ENCODE assay signal across 16 cellular contexts in the genomic region with DNA sequence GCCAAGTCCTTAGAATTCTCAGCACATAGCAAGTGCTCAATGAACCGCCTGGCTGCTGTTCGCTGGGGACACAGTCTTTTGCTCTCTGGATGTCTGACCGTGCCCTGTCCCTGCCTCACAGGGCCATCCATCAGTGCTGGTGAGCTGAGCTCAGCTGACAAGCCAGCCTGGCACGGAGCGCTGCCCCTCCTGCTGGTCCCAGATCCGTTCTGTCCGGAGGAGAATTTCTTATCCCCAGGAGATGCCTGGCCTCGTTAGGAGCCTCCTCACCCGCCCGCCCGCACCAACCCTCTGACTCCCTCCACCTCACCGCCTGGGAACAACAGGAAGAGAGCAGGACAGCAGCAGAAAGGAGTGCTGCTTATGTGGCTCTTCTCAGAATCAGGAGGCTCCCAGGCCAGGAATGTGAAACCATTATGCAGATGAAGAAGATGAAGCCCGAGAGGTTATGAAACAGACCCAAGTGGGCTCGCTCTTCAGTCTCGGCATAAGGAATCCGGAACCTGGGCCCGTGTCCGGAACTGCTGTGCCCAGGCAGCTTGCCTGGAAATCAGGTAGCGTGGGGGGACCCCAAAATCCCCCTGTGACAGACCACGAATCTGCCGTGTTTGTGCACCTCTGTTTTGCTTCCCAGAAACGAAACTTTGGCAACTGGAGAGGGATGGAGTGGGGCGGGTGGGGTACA. TPM values are rescaled to one million over a fixed set of nuclear protein-coding genes. Genes with fewer than 3 reads are reported as not detected.
DNase-seq lines count a peak whose midpoint lies in the region; TF ChIP-seq lines count a peak whose summit lies in the region.
"Had no signal": no experiment of that assay in that cellular context is flagged by ENCODE, and none has a peak within 500 bp of the region (broad histone marks: within the 10 kb centered on the region; RNA-seq: fewer than 3 reads in every experiment).

No MANE protein-coding gene starts in this region.

- H3K27me3 Mint-ChIP-seq in T-helper 1 cell treated with Interleukin-12 subunit alpha and Interleukin-12 subunit beta and Interleukin-4 antibody, amounts not matched to agents 30 μg/mL and 1 μg/mL, for 36 hours (ENCODE audit: low read depth), result no peaks in the 10 kb centered on the region
- no peaks in the 10 kb centered on the region for H3K27me3 Mint-ChIP-seq in activated T-cell treated with anti-CD3 and anti-CD28 coated beads, Interleukin-2, amount 50 U/mL, for 24 hours
- H3K27me3 Mint-ChIP-seq: stimulated activated naive B cell treated with anti-CD40 and anti-IgM and Interleukin-4, amounts not matched to agents 10 μg/mL and 1 μg/mL and 100 μg/mL, for 72 hours had no signal

- no peaks in the 10 kb centered on the region for H3K9me3 ChIP-seq in testis

- H3K9me3 Mint-ChIP-seq in T-helper 1 cell treated with Interleukin-12 subunit alpha and Interleukin-12 subunit beta and Interleukin-4 antibody, amounts not matched to agents 30 μg/mL and 1 μg/mL, for 36 hours, result no peaks in the 10 kb centered on the region
- H3K9me3 Mint-ChIP-seq in activated T-cell treated with anti-CD3 and anti-CD28 coated beads, Interleukin-2, amount 50 U/mL, for 24 hours, result no peaks in the 10 kb centered on the region
- H3K9me3 Mint-ChIP-seq: naive thymus-derived CD4-positive, alpha-beta T cell; stimulated activated naive B cell treated with anti-CD40 and anti-IgM and Interleukin-4, amounts not matched to agents 10 μg/mL and 1 μg/mL and 100 μg/mL, for 72 hours had no signal

- intact Hi-C loops in testis (cut with DNase I; ENCODE audit: low total_unique reads), result no loop called here

- H3K27ac ChIP-seq in testis, result peak overlapping the region; percentile 50 to 77
- H3K27ac ChIP-seq: 22Rv1 had no signal

- peak overlapping the region; percentile 5 for H3K27ac Mint-ChIP-seq in T-helper 1 cell treated with Interleukin-12 subunit alpha and Interleukin-12 subunit beta and Interleukin-4 antibody, amounts not matched to agents 30 μg/mL and 1 μg/mL, for 36 hours
- no peak overlapping the region for H3K27ac Mint-ChIP-seq in activated T-cell treated with anti-CD3 and anti-CD28 coated beads, Interleukin-2, amount 50 U/mL, for 24 hours
- H3K27ac Mint-ChIP-seq: stimulated activated naive B cell treated with anti-CD40 and anti-IgM and Interleukin-4, amounts not matched to agents 10 μg/mL and 1 μg/mL and 100 μg/mL, for 72 hours had no signal

- no peak overlapping the region for H3K4me3 Mint-ChIP-seq in T-helper 1 cell treated with Interleukin-12 subunit alpha and Interleukin-12 subunit beta and Interleukin-4 antibody, amounts not matched to agents 30 μg/mL and 1 μg/mL, for 36 hours
- no peak overlapping the region for H3K4me3 Mint-ChIP-seq in activated T-cell treated with anti-CD3 and anti-CD28 coated beads, Interleukin-2, amount 50 U/mL, for 24 hours
- H3K4me3 Mint-ChIP-seq: stimulated activated naive B cell treated with anti-CD40 and anti-IgM and Interleukin-4, amounts not matched to agents 10 μg/mL and 1 μg/mL and 100 μg/mL, for 72 hours had no signal

- no peaks in the 10 kb centered on the region for H3K36me3 Mint-ChIP-seq in T-helper 1 cell treated with Interleukin-12 subunit alpha and Interleukin-12 subunit beta and Interleukin-4 antibody, amounts not matched to agents 30 μg/mL and 1 μg/mL, for 36 hours (ENCODE audit: low read depth)
- no peaks in the 10 kb centered on the region for H3K36me3 Mint-ChIP-seq in activated T-cell treated with anti-CD3 and anti-CD28 coated beads, Interleukin-2, amount 50 U/mL, for 24 hours (ENCODE audit: low read depth)
- H3K36me3 Mint-ChIP-seq: stimulated activated naive B cell treated with anti-CD40 and anti-IgM and Interleukin-4, amounts not matched to agents 10 μg/mL and 1 μg/mL and 100 μg/mL, for 72 hours had no signal

- peaks cover 14% of the 10 kb centered on the region for H3K4me1 ChIP-seq in testis

- no peak for TF ChIP-seq POLR2A in testis (IDR thresholded peaks at IDR 0.05)

- WGBS in testis, 2 donors, result 65 to 76% methylated on average over 17 to 23 of the region's 23 CpGs

- TF ChIP-seq CTCF in testis (IDR thresholded peaks at IDR 0.05), result no peak

- DNase-seq in T-helper 1 cell (no peak), astrocyte of the hippocampus (ENCODE audit: low read depth, low spot score) (peak; percentile 75), islet precursor cell (peak; percentile 97), testis (peak; percentile 41), LoVo (ENCODE audit: low spot score) (no peak), NCI-H82 treated with DMSO at 0.1 percent for 48 hours (lab: John Stamatoyannopoulos, UW; ENCODE audit: unreplicated experiment) (no peak)
- no peak for DNase-seq in activated T-cell treated with anti-CD3 and anti-CD28 coated beads, Interleukin-2, amount 50 U/mL, for 24 hours
- DNase-seq: activated CD4-positive, alpha-beta T cell treated with anti-CD3 and anti-CD28 coated beads, Interleukin-2, amount 50 U/mL, for 4 hours; KG1; left colon; naive thymus-derived CD4-positive, alpha-beta T cell; NCI-H146; NCI-H446; stimulated activated naive B cell treated with anti-CD40 and anti-IgM and Interleukin-4, amounts not matched to agents 10 μg/mL and 1 μg/mL and 100 μg/mL, for 72 hours had no signal

- H3K36me3 ChIP-seq in testis (ENCODE audit: low read depth, missing control alignments), result no peaks in the 10 kb centered on the region

- H3K4me3 ChIP-seq in testis, result no peak overlapping the region

- H3K4me1 Mint-ChIP-seq in T-helper 1 cell treated with Interleukin-12 subunit alpha and Interleukin-12 subunit beta and Interleukin-4 antibody, amounts not matched to agents 30 μg/mL and 1 μg/mL, for 36 hours (ENCODE audit: low read depth), result peaks cover 36% of the 10 kb centered on the region
- H3K4me1 Mint-ChIP-seq in activated T-cell treated with anti-CD3 and anti-CD28 coated beads, Interleukin-2, amount 50 U/mL, for 24 hours (ENCODE audit: low read depth), result peaks cover 24% of the 10 kb centered on the region

- no peaks in the 10 kb centered on the region for H3K27me3 ChIP-seq in testis

RNA-seq across cellular contexts. Expression of a gene that starts 28.8 kb away (rescaled TPM):
- 10 to 100 TPM; 26.7 to 30.6 TPM for total RNA-seq in testis
- polyA plus RNA-seq in testis (ENCODE audit: insufficient read depth, low read depth, low replicate concordance), result 21.5 TPM

RNA-seq across cellular contexts. Expression of a gene that starts 35.3 kb away (rescaled TPM):
- total RNA-seq in testis, result over 10,000 TPM in 1 of 2 donors, 1,000 to 10,000 TPM in 1; 7,819 to 32,936 TPM
- polyA plus RNA-seq in testis (ENCODE audit: insufficient read depth, low read depth, low replicate concordance), result 15,171 TPM
- total RNA-seq: left colon; naive thymus-derived CD4-positive, alpha-beta T cell had no signal
- polyA plus RNA-seq: naive thymus-derived CD4-positive, alpha-beta T cell had no signal

RNA-seq across cellular contexts. Expression of a gene that starts 40.2 kb away (rescaled TPM):
- total RNA-seq in testis, result over 10,000 TPM in 1 of 2 donors, 1,000 to 10,000 TPM in 1; 3,179 to 16,461 TPM
- 12,441 TPM for polyA plus RNA-seq in testis (ENCODE audit: insufficient read depth, low read depth, low replicate concordance)
- total RNA-seq: left colon; naive thymus-derived CD4-positive, alpha-beta T cell had no signal
- polyA plus RNA-seq: naive thymus-derived CD4-positive, alpha-beta T cell had no signal

RNA-seq across cellular contexts. Expression of a gene that starts 43.0 kb away (rescaled TPM):
- total RNA-seq in testis, result 100 to 1,000 TPM; 109 to 383 TPM
- 51.1 TPM for polyA plus RNA-seq in testis (ENCODE audit: insufficient read depth, low read depth, low replicate concordance)
- total RNA-seq: left colon; naive thymus-derived CD4-positive, alpha-beta T cell had no signal
- polyA plus RNA-seq: naive thymus-derived CD4-positive, alpha-beta T cell had no signal

RNA-seq across cellular contexts. Expression of a gene that starts 47.3 kb away (rescaled TPM):
- 10 to 100 TPM; 10.2 to 29.8 TPM for total RNA-seq in testis
- polyA plus RNA-seq in testis (ENCODE audit: insufficient read depth, low read depth, low replicate concordance), result 38.4 TPM
- total RNA-seq: left colon; naive thymus-derived CD4-positive, alpha-beta T cell had no signal
- polyA plus RNA-seq: naive thymus-derived CD4-positive, alpha-beta T cell had no signal

Comparison
In these comparisons a context has a peak if more than half of its experiments do, and no peak if none do; other contexts are left out.
1. DNase-seq: peak in astrocyte of the hippocampus (single experiment), islet precursor cell (single experiment) and testis (single experiment); none in T-helper 1 cell (0 of 5), activated T-cell treated with anti-CD3 and anti-CD28 coated beads, Interleukin-2, amount 50 U/mL, for 24 hours (single experiment), LoVo (single experiment) and NCI-H82 treated with DMSO at 0.1 percent for 48 hours (single experiment).